8 cellular contexts compared by ENCODE assay signal in the genomic region with DNA sequence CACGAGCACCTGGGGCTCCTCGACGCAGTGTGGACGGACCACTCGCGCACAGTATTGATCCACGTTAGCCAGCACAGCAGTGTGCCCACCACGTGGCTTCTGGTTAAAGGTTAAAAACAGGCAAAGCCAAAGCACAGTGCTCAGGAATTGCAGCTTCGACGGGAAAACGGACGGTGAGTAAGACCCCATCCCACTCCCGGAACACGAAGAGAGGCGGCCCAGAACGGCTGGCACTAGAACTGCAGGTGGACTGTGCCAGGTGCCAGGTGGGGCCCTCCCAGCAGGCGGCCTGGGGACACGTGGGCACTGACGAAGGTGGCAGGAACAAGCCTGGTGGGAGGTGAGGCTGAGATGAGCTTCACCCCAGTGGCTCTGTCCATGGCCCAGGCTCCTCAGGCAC. TPM values are rescaled to one million over a fixed set of nuclear protein-coding genes. Genes with fewer than 3 reads are reported as not detected.
A peak's percentile ranks its signal among the peaks of the same experiment; 100 is the strongest.
DNase-seq lines count a peak whose midpoint lies in the region; ATAC-seq and TF ChIP-seq lines count a peak whose summit lies in the region.
"Not testable (repeated sequence)": the region's sequence is repeated elsewhere in the genome, so short reads cannot be mapped to it uniquely, and the experiment has no call there.
"Had no signal": no experiment of that assay in that cellular context is flagged by ENCODE, and none has a peak within 500 bp of the region (broad histone marks: within the 10 kb centered on the region; RNA-seq: fewer than 3 reads in every experiment).

No MANE protein-coding gene starts in this region.

- 86 to 87% methylated on average over 18 to 19 of the region's 19 CpGs for whole genome bisulfite sequencing in sigmoid colon, 2 donors

- H3K4me1 Mint-ChIP-seq in activated CD8-positive, alpha-beta memory T cell treated with anti-CD3 and anti-CD28 coated beads, Interleukin-2, amount 10 ng/mL, durations not matched to agents 7 days and 5 days: not testable (repeated sequence)

- not testable (repeated sequence) for H3K4me3 ChIP-seq in sigmoid colon

- peak overlapping the region; percentile 30 for H3K27ac ChIP-seq in caudate nucleus (ENCODE audit: low read depth, low read length)
- H3K27ac ChIP-seq in sigmoid colon: not testable (repeated sequence)

- not testable (repeated sequence) for H3K27ac Mint-ChIP-seq in activated CD8-positive, alpha-beta memory T cell treated with anti-CD3 and anti-CD28 coated beads, Interleukin-2, amount 10 ng/mL, durations not matched to agents 7 days and 5 days

- ATAC-seq in activated CD8-positive, alpha-beta memory T cell treated with anti-CD3 and anti-CD28 coated beads, Interleukin-2, amount 10 ng/mL, durations not matched to agents 7 days and 5 days: not testable (repeated sequence)

- H3K27me3 Mint-ChIP-seq in activated CD8-positive, alpha-beta memory T cell treated with anti-CD3 and anti-CD28 coated beads, Interleukin-2, amount 10 ng/mL, durations not matched to agents 7 days and 5 days: not testable (repeated sequence)

- H3K36me3 ChIP-seq in sigmoid colon: not testable (repeated sequence)

- not testable (repeated sequence) for TF ChIP-seq RAD21 in Ishikawa (IDR thresholded peaks at IDR 0.05; ENCODE audit: low read depth)

- peak; percentile 26 for DNase-seq in activated CD8-positive, alpha-beta memory T cell treated with anti-CD3 and anti-CD28 coated beads, Interleukin-2, amount 10 ng/mL, durations not matched to agents 7 days and 5 days
- DNase-seq in caudate nucleus (lab: John Stamatoyannopoulos, UW): not testable (repeated sequence)
- DNase-seq in cardiac septum (ENCODE audit: low spot score): peak; percentile 62
- peak; percentile 90 for DNase-seq in mesenteric fat pad (ENCODE audit: low spot score)
- DNase-seq in sigmoid colon: peak; percentile 61

- not testable (repeated sequence) for H3K4me1 ChIP-seq in sigmoid colon

- not testable (repeated sequence) for TF ChIP-seq EP300 in Ishikawa (IDR thresholded peaks at IDR 0.05; ENCODE audit: borderline replicate concordance); sigmoid colon (IDR thresholded peaks at IDR 0.05)

- not testable (repeated sequence) for H3K9me3 ChIP-seq in sigmoid colon

- CTCF ChIA-PET in activated CD8-positive, alpha-beta memory T cell treated with anti-CD3 and anti-CD28 coated beads, Interleukin-2, amount 10 ng/mL, durations not matched to agents 7 days and 5 days (lab: Charles Lee): not testable (repeated sequence)

- TF ChIP-seq POLR2A in sigmoid colon (IDR thresholded peaks at IDR 0.05): not testable (repeated sequence)

- not testable (repeated sequence) for H3K9me3 Mint-ChIP-seq in activated CD8-positive, alpha-beta memory T cell treated with anti-CD3 and anti-CD28 coated beads, Interleukin-2, amount 10 ng/mL, durations not matched to agents 7 days and 5 days (ENCODE audit: low read depth)

- intact Hi-C loops in cardiac septum (cut with DNase I): loop anchor here (10.0 kb wide), 1 partner anchor 86 kb away; no protein-coding TSS in a partner anchor
- intact Hi-C loops in sigmoid colon (cut with DNase I): not testable (repeated sequence)

- H3K36me3 Mint-ChIP-seq in activated CD8-positive, alpha-beta memory T cell treated with anti-CD3 and anti-CD28 coated beads, Interleukin-2, amount 10 ng/mL, durations not matched to agents 7 days and 5 days: not testable (repeated sequence)

- not testable (repeated sequence) for H3K4me3 Mint-ChIP-seq in activated CD8-positive, alpha-beta memory T cell treated with anti-CD3 and anti-CD28 coated beads, Interleukin-2, amount 10 ng/mL, durations not matched to agents 7 days and 5 days

- TF ChIP-seq CTCF in sigmoid colon (IDR thresholded peaks at IDR 0.05): not testable (repeated sequence)

- not testable (repeated sequence) for H3K27me3 ChIP-seq in sigmoid colon

TF ChIP-seq in Ishikawa, 13 proteins besides CTCF, POLR2A, EP300 and RAD21:
- TF ChIP-seq, protein P1, sequence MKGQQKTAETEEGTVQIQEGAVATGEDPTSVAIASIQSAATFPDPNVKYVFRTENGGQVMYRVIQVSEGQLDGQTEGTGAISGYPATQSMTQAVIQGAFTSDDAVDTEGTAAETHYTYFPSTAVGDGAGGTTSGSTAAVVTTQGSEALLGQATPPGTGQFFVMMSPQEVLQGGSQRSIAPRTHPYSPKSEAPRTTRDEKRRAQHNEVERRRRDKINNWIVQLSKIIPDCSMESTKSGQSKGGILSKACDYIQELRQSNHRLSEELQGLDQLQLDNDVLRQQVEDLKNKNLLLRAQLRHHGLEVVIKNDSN (IDR thresholded peaks at IDR 0.05): 0 out of 2 replicates have a peak, but pooled peaks have one; percentile 9

RNA-seq across cellular contexts. Expression of gene TPPP, which starts 4.8 kb away (rescaled TPM):
- total RNA-seq in activated CD8-positive, alpha-beta memory T cell treated with anti-CD3 and anti-CD28 coated beads, Interleukin-2, amount 10 ng/mL, durations not matched to agents 7 days and 5 days: under 1 TPM; 0.16 to 0.20 TPM
- 7.3 TPM for total RNA-seq in cardiac septum
- 5.4 TPM for total RNA-seq in mesenteric fat pad
- 10 to 100 TPM in 1 of 4 donors, 1 to 10 TPM in 3; 7.1 to 15.5 (median 7.6) TPM for total RNA-seq in sigmoid colon
- polyA plus RNA-seq in sigmoid colon: 1 to 10 TPM in 2 of 3 donors, under 1 TPM in 1; 0.60 to 3.2 (median 2.6) TPM
- total RNA-seq: B cell, GM23248 had no signal
- polyA plus RNA-seq: GM23248 had no signal
